In the genomic region with DNA sequence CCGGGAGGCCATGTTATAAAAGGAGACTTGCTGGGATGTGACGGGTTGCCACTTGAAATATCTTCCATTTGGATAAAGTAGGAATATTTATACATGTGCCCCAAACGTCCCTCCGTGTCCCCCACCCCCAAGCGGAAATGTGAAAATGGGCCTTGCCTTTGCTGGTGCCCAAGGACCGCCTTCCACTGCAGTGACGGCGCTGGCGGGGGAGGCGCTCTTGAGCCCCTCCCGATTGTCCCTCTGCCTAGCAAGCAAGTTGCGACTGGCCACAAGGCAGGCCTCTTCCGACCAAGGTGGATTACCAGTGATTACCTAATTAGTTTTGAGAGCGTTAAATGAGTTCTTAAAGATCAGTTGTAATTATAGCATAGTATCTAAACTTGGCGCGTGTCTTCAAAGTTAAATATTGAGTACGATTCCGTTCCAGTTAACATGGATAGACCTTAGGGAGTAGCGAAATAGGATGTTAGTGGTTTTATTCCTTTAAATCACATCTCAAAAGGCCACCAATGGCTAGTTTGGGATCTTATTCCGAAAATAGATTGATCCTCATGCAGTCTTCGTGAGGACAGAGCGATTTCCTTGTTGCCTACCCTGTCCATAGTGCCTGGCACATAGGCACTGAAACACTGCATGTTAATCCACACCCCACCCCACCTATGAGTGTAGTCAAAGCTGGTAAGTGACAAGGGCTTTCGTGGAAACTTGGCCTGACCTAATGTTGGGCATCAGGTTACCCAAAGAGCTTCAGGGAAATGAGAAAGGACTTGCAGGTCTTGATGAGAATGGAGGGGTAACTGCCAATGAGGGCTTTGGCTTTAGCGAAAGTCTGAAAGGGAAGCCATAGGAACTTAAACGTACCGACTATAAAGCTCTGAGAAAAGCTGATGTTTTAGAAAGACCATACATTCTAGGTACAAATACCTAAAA, we compare ENCODE assay signal across 9 cellular contexts. TPM values are rescaled to one million over a fixed set of nuclear protein-coding genes. Genes with fewer than 3 reads are reported as not detected.
DNase-seq lines count a peak whose midpoint lies in the region; ATAC-seq, FAIRE-seq and TF ChIP-seq lines count a peak whose summit lies in the region.
"Had no signal": no experiment of that assay in that cellular context is flagged by ENCODE, and none has a peak within 500 bp of the region (broad histone marks: within the 10 kb centered on the region; RNA-seq: fewer than 3 reads in every experiment).

No MANE protein-coding gene starts in this region.

- H3K4me2 ChIP-seq in H1 (ENCODE audit: insufficient read depth in 1 of 2, low read depth in 2 of 2, low read length in 2 of 2) (peak overlapping the region; percentile 95 to 98), mesenchymal stem cell (ENCODE audit: low read length, poor library complexity, severe bottlenecking) (peak overlapping the region; percentile 78)

- DNase-seq in CD8-positive, alpha-beta T cell = peak; percentile 64 to 88 (median 79)
- peak; percentile 75 for DNase-seq in NT2/D1 (ENCODE audit: low read depth, low spot score)
- peak; percentile 65 for DNase-seq in activated CD8-positive, alpha-beta memory T cell treated with anti-CD3 and anti-CD28 coated beads, Interleukin-2, amount 50 U/mL, for 24 hours (ENCODE audit: extremely low read depth)
- DNase-seq in H1 (ENCODE audit: low read depth in 1 of 2, low spot score in 2 of 2) = peak; percentile 58 to 73
- peak; percentile 90 for DNase-seq in mesenchymal stem cell
- DNase-seq in stimulated activated CD8-positive, alpha-beta memory T cell treated with anti-CD3 and anti-CD28 coated beads, Interleukin-12 subunit alpha, Interleukin-12 subunit beta, amount 100 ng/mL, for 1 hour (ENCODE audit: low read depth) = peak; percentile 64

- peaks cover 31% of the 10 kb centered on the region for H3K36me3 ChIP-seq in CD8-positive, alpha-beta T cell (ENCODE audit: insufficient read depth, low read length)
- H3K36me3 ChIP-seq in HUES48 (ENCODE audit: control insufficient read depth, insufficient read depth, low read length) = peaks cover 48% of the 10 kb centered on the region
- peaks cover 54% of the 10 kb centered on the region for H3K36me3 ChIP-seq in NT2/D1 (ENCODE audit: insufficient read depth, insufficient read length, low read length)
- peaks cover 27 to 52% (median 42%) of the 10 kb centered on the region in 4 experiments for H3K36me3 ChIP-seq in H1 (ENCODE audit: control insufficient read depth in 2 of 4, insufficient read depth in 4 of 4, low read length in 3 of 4)
- H3K36me3 ChIP-seq in mesenchymal stem cell (ENCODE audit: control insufficient read depth in 1 of 2, insufficient read depth in 2 of 2, low read depth in 1 of 2, low read length in 2 of 2) = peaks cover 20 to 44% of the 10 kb centered on the region in 2 experiments

- TF ChIP-seq RAD21 in H1 (IDR thresholded peaks at IDR 0.05 in 1 of 2, conservative IDR thresholded peaks at IDR 0.05 in 1 of 2; ENCODE audit: low read depth in 2 of 2, low read length in 2 of 2) = peak; percentile 29 to 35; a peak in 2 of 4 replicates

- H2BK20ac ChIP-seq in H1 (ENCODE audit: low read length) = no peak overlapping the region

- H2BK5ac ChIP-seq in H1 (ENCODE audit: low read depth, low read length) (peak overlapping the region; percentile 97), mesenchymal stem cell (ENCODE audit: low read depth, low read length, poor library complexity, severe bottlenecking) (peak overlapping the region; percentile 99)

- H3K27ac Mint-ChIP-seq in CD8-positive, alpha-beta T cell = peak overlapping the region; percentile 96

- H2AK5ac ChIP-seq in H1 (ENCODE audit: low read depth, low read length) (peak overlapping the region; percentile 94; the same call in 1 of the 2 replicates), mesenchymal stem cell (ENCODE audit: low read length, severe bottlenecking) (peak overlapping the region; percentile 100)

- no peak overlapping the region for H3K23ac ChIP-seq in H1 (ENCODE audit: insufficient read length)
- H3K23ac ChIP-seq in mesenchymal stem cell (ENCODE audit: low read length in 2 of 2) = no peak overlapping the region

- no peaks in the 10 kb centered on the region for H3K27me3 ChIP-seq in CD8-positive, alpha-beta T cell (ENCODE audit: insufficient read depth, low read length)
- H3K27me3 ChIP-seq in HUES48 (ENCODE audit: control insufficient read depth, insufficient read depth, low read length) (no peaks in the 10 kb centered on the region), NT2/D1 (ENCODE audit: insufficient read depth, insufficient read length) (no peaks in the 10 kb centered on the region), H1 (replicated peaks in 1 of 4; ENCODE audit: control insufficient read depth in 3 of 4, extremely low read depth in 1 of 4, insufficient read depth in 3 of 4, low read length in 3 of 4) (no peaks in the 10 kb centered on the region), mesenchymal stem cell (ENCODE audit: control insufficient read depth in 1 of 2, insufficient read depth in 1 of 2, low read length in 2 of 2) (no peaks in the 10 kb centered on the region)

- peaks cover 22% of the 10 kb centered on the region for H3K4me1 ChIP-seq in CD8-positive, alpha-beta T cell (ENCODE audit: insufficient read depth, low read length)
- H3K4me1 ChIP-seq in HUES48 (ENCODE audit: control insufficient read depth, insufficient read depth, low read length) = peaks cover 7% of the 10 kb centered on the region; the same call in 1 of the 2 replicates
- no peaks in the 10 kb centered on the region for H3K4me1 ChIP-seq in NT2/D1 (ENCODE audit: insufficient read depth, insufficient read length)
- H3K4me1 ChIP-seq in H1 (replicated peaks in 1 of 4; ENCODE audit: control insufficient read depth in 3 of 4, insufficient read depth in 4 of 4, low read length in 3 of 4) = peaks cover 0 to 5% (median 0%) of the 10 kb centered on the region in 4 experiments; a peak in 3 of 7 replicates
- H3K4me1 ChIP-seq in mesenchymal stem cell (ENCODE audit: control insufficient read depth, insufficient read depth, low read depth, low read length) = peaks cover 11% of the 10 kb centered on the region

- H4K8ac ChIP-seq in H1 (ENCODE audit: extremely low read depth, insufficient read depth, low read length) = peak overlapping the region; percentile 99
- H4K8ac ChIP-seq in mesenchymal stem cell (ENCODE audit: low read length) = peak overlapping the region; percentile 97

- H3K79me1 ChIP-seq in H1 (ENCODE audit: low read depth, low read length) (no peaks in the 10 kb centered on the region), mesenchymal stem cell (replicated peaks; ENCODE audit: low read length, poor library complexity, severe bottlenecking) (peaks cover 7% of the 10 kb centered on the region)

- POLR2A ChIA-PET in CD8-positive, alpha-beta T cell (lab: Charles Lee) = interaction anchor here (0.9 to 2.6 kb wide), 17 partner anchors 20 to 314 kb away, joined by 3 to 14 read pairs (median 5); partner anchors contain the start of genes DDX56, H2AZ2, OGDH and TBRG4
- POLR2A ChIA-PET in H1 (lab: Charles Lee; ENCODE audit: partially characterized antibody) = interaction anchor here (0.6 to 4.0 kb wide), 44 partner anchors 8 to 314 kb away, joined by 3 to 35 read pairs (median 4); partner anchors contain the start of genes H2AZ2, OGDH, TBRG4 and TMED4

- H3K4me3 Mint-ChIP-seq in CD8-positive, alpha-beta T cell = peak overlapping the region; percentile 92

- H3K9me3 Mint-ChIP-seq in CD8-positive, alpha-beta T cell = no peaks in the 10 kb centered on the region

- H3K9ac ChIP-seq in HUES48 (ENCODE audit: low read depth, low read length) = peak overlapping the region; percentile 100
- H3K9ac ChIP-seq in NT2/D1 (ENCODE audit: insufficient read length, low read depth) = peak overlapping the region; percentile 100
- H3K9ac ChIP-seq in H1 (replicated peaks in 1 of 4; ENCODE audit: extremely low read depth in 1 of 4, low read depth in 3 of 4, low read length in 3 of 4) = peak overlapping the region; percentile 93 to 100 (median 98)
- peak overlapping the region; percentile 99 for H3K9ac ChIP-seq in mesenchymal stem cell (ENCODE audit: low read length)

- 6% methylated on average over 26 of the region's 26 CpGs; no CpG with 5 or more reads in 1 of the 2 experiments for WGBS in H1 (ENCODE audit: extremely low coverage in 1 of 2, insufficient coverage in 1 of 2, insufficient read length in 1 of 2, insufficient replicate concordance in 2 of 2, low coverage in 1 of 2, low lambda C conversion rate in 2 of 2, missing lambda C conversion rate in 1 of 2), 2 experiments
- 2% methylated on average over 20 of the region's 26 CpGs for WGBS in mesenchymal stem cell

- H3K14ac ChIP-seq in H1 (ENCODE audit: insufficient read length) = no peak overlapping the region
- H3K14ac ChIP-seq in mesenchymal stem cell (ENCODE audit: low read length in 2 of 2) = peak overlapping the region; percentile 90 to 98

- H3K18ac ChIP-seq in H1 (ENCODE audit: extremely low read depth, low read length) (no peak overlapping the region; the same call in 1 of the 2 replicates), mesenchymal stem cell (ENCODE audit: low read depth in 1 of 2, low read length in 2 of 2) (peak overlapping the region; percentile 98 to 100)

- H2BK120ac ChIP-seq in H1 (replicated peaks; ENCODE audit: low read depth, low read length) = no peak overlapping the region
- peak overlapping the region; percentile 100 for H2BK120ac ChIP-seq in mesenchymal stem cell (ENCODE audit: low read depth, low read length)

- peak; percentile 61 for ATAC-seq in CD8-positive, alpha-beta T cell
- peak; percentile 43 for ATAC-seq in GM21360 (IDR thresholded peaks at IDR 0.05; ENCODE audit: unreplicated experiment)

- H3K36me3 Mint-ChIP-seq in CD8-positive, alpha-beta T cell = peaks cover 53% of the 10 kb centered on the region

- no peak for FAIRE-seq in H1 (lab: Jason Lieb, UNC)
- FAIRE-seq: endometrium had no signal

- H4K5ac ChIP-seq in H1 (ENCODE audit: insufficient read length, low read depth, low read length) = peak overlapping the region; percentile 89

- intact Hi-C loops in CD8-positive, alpha-beta T cell (cut with DNase I, micrococcal nuclease) = loop anchor here (1.0 to 5.0 kb wide), 4 partner anchors 210 to 870 kb away; partner anchors contain the start of genes TBRG4 (in 1 of the 2), UBE2D4 (in 1 of the 2) and YKT6 (in 1 of the 2)

- no peaks in the 10 kb centered on the region for H3K9me3 ChIP-seq in CD8-positive, alpha-beta T cell (ENCODE audit: low read length)
- no peaks in the 10 kb centered on the region for H3K9me3 ChIP-seq in HUES48 (ENCODE audit: control insufficient read depth, insufficient read depth, low read length)
- H3K9me3 ChIP-seq in NT2/D1 (ENCODE audit: insufficient read depth, low read length) = no peaks in the 10 kb centered on the region
- H3K9me3 ChIP-seq in H1 (ENCODE audit: insufficient read depth in 2 of 2, low read depth in 1 of 2, low read length in 1 of 2) = no peaks in the 10 kb centered on the region
- H3K9me3 ChIP-seq in mesenchymal stem cell (ENCODE audit: control insufficient read depth, low read length) = no peaks in the 10 kb centered on the region

- H3K27me3 Mint-ChIP-seq in CD8-positive, alpha-beta T cell (ENCODE audit: low read depth) = no peaks in the 10 kb centered on the region

- H2BK12ac ChIP-seq in H1 (ENCODE audit: low read depth, low read length) (peak overlapping the region; percentile 33; the same call in 1 of the 2 replicates), mesenchymal stem cell (ENCODE audit: low read length in 2 of 2) (peak overlapping the region in 1 of 2 experiments; percentile 82)

- TF ChIP-seq EP300 in H1 (IDR thresholded peaks at IDR 0.05; ENCODE audit: borderline replicate concordance in 1 of 2, low read depth in 2 of 2, low read length in 2 of 2) = no peak

- peak overlapping the region; percentile 76 for H3K4ac ChIP-seq in H1 (replicated peaks; ENCODE audit: insufficient read length, low read depth, low read length)
- peak overlapping the region; percentile 97 to 100 for H3K4ac ChIP-seq in mesenchymal stem cell (ENCODE audit: low read depth in 1 of 2, low read length in 2 of 2)

- peak overlapping the region; percentile 97 for H3K27ac ChIP-seq in CD8-positive, alpha-beta T cell (ENCODE audit: low read depth, low read length)
- H3K27ac ChIP-seq in HUES48 (ENCODE audit: low read depth, low read length) (peak overlapping the region; percentile 99), H1 (ENCODE audit: low read depth, low read length) (peak overlapping the region; percentile 98), mesenchymal stem cell (ENCODE audit: low read length, poor library complexity, severe bottlenecking) (peak overlapping the region; percentile 99)

- H3K23me2 ChIP-seq in H1 (ENCODE audit: low read depth, low read length) = peaks cover 5% of the 10 kb centered on the region

- H2BK15ac ChIP-seq in H1 (ENCODE audit: low read length) (no peak overlapping the region), mesenchymal stem cell (ENCODE audit: low read depth, poor library complexity, severe bottlenecking) (no peak overlapping the region)

- peak overlapping the region; percentile 50 for H3K56ac ChIP-seq in H1 (replicated peaks; ENCODE audit: insufficient read length, low read depth, low read length)

- no peak overlapping the region for H2AFZ ChIP-seq in H1 (ENCODE audit: low read length)
- no peak overlapping the region for H2AFZ ChIP-seq in mesenchymal stem cell (ENCODE audit: low read depth, low read length)

- H3K4me3 ChIP-seq in CD8-positive, alpha-beta T cell (ENCODE audit: low read depth, low read length) = peak overlapping the region; percentile 97
- peak overlapping the region; percentile 84 for H3K4me3 ChIP-seq in HUES48 (ENCODE audit: low read depth, low read length)
- peak overlapping the region; percentile 99 for H3K4me3 ChIP-seq in NT2/D1 (ENCODE audit: insufficient read length, low read depth)
- peak overlapping the region; percentile 70 to 98 (median 90) for H3K4me3 ChIP-seq in H1 (ENCODE audit: extremely low read depth in 1 of 4, insufficient read depth in 2 of 4, low read depth in 3 of 4, low read length in 4 of 4)
- H3K4me3 ChIP-seq in mesenchymal stem cell (ENCODE audit: insufficient read depth in 1 of 2, low read depth in 1 of 2, low read length in 2 of 2) = peak overlapping the region; percentile 88 to 94

- H4K91ac ChIP-seq in H1 (replicated peaks; ENCODE audit: insufficient read length, low read length) (peak overlapping the region; percentile 95), mesenchymal stem cell (ENCODE audit: low read length) (peak overlapping the region; percentile 99)

- peak; percentile 68 to 79 for TF ChIP-seq POLR2A in H1 (IDR thresholded peaks at IDR 0.05; ENCODE audit: control extremely low read depth in 1 of 2, low read depth in 2 of 2, low read length in 2 of 2)

- peaks cover 19 to 41% of the 10 kb centered on the region in 2 experiments for H3K79me2 ChIP-seq in H1 (ENCODE audit: control insufficient read depth in 1 of 2, insufficient read depth in 2 of 2, low read length in 2 of 2)

- CTCF ChIA-PET in CD8-positive, alpha-beta T cell (lab: Charles Lee) = interaction anchor here (0.7 to 2.5 kb wide), 5 partner anchors 50 to 204 kb away, joined by 3 to 11 read pairs (median 5); partner anchors contain the start of gene H2AZ2
- CTCF ChIA-PET in H1 (lab: Charles Lee; ENCODE audit: partially characterized antibody) = interaction anchor here (1.0 to 1.8 kb wide), 10 partner anchors 16 to 232 kb away, joined by 3 to 12 read pairs (median 5); partner anchors contain the start of gene TMED4

- no peak for TF ChIP-seq CTCF in CD8-positive, alpha-beta T cell (IDR thresholded peaks at IDR 0.05)
- TF ChIP-seq CTCF in H1 (IDR thresholded peaks at IDR 0.05; ENCODE audit: control extremely low read depth in 1 of 3, insufficient read depth in 1 of 3, low read depth in 1 of 3, low read length in 3 of 3) = peak; percentile 33 to 68 (median 54); a peak in 3 of 4 replicates

- peaks cover 26% of the 10 kb centered on the region in 2 experiments for H4K20me1 ChIP-seq in H1 (replicated peaks in 1 of 2; ENCODE audit: control insufficient read depth in 1 of 2, insufficient read depth in 2 of 2, low read length in 2 of 2)

- peaks cover 44% of the 10 kb centered on the region for H3K4me1 Mint-ChIP-seq in CD8-positive, alpha-beta T cell (ENCODE audit: low read depth)

RNA-seq across cellular contexts. Expression of gene PPIA, which starts 1.1 kb away (rescaled TPM):
- 100 to 1,000 TPM; 447 to 460 TPM for total RNA-seq in CD8-positive, alpha-beta T cell
- total RNA-seq in H1 (2021; fragmentation: NEBNext Ultra II Directional; extraction: Animal tissue kit (Norgen Biotek cat#: 25700)) = 2,865 and 2,888 TPM in 2 replicates
- 3,630 and 5,394 TPM in 2 replicates for polyA plus RNA-seq in H1 (2011; rRNA removed)
- polyA plus RNA-seq in H1 (2011; cell fraction: cytosol; rRNA removed) = 5,080 TPM
- polyA plus RNA-seq in H1 (2011; cell fraction: nucleus; rRNA removed) = 1,333 TPM
- 3,702 to 4,681 TPM (median 4,309 TPM) in 4 replicates for polyA plus RNA-seq in H1 (2012, experiment 1 of 2)
- polyA plus RNA-seq in H1 (2012, experiment 2 of 2) = 1,128 TPM
- polyA plus RNA-seq in H1 (2013, experiment 1 of 2) = 2,125 TPM
- polyA plus RNA-seq in H1 (2013, experiment 2 of 2) = 2,348 TPM
- polyA minus RNA-seq in H1 (2011; rRNA and poly(A)+ RNA removed) = 1,743 and 1,763 TPM in 2 replicates
- 794 TPM for polyA minus RNA-seq in H1 (2011; cell fraction: cytosol; rRNA and poly(A)+ RNA removed)
- 548 TPM for polyA minus RNA-seq in H1 (2011; cell fraction: nucleus; rRNA and poly(A)+ RNA removed)
- 2,030 TPM for polyA plus RNA-seq in mesenchymal stem cell (2013, experiment 1 of 2)
- polyA plus RNA-seq in mesenchymal stem cell (2013, experiment 2 of 2) = 2,181 TPM

RNA-seq across cellular contexts. Expression of gene ZMIZ2, which starts 48.9 kb away (rescaled TPM):
- total RNA-seq in CD8-positive, alpha-beta T cell = 10 to 100 TPM; 67.1 to 71.3 TPM
- 66.4 and 72.2 TPM in 2 replicates for total RNA-seq in H1 (2021; fragmentation: NEBNext Ultra II Directional; extraction: Animal tissue kit (Norgen Biotek cat#: 25700))
- polyA plus RNA-seq in H1 (2011; rRNA removed) = 24.4 and 41.4 TPM in 2 replicates
- 18.6 TPM for polyA plus RNA-seq in H1 (2011; cell fraction: cytosol; rRNA removed)
- polyA plus RNA-seq in H1 (2011; cell fraction: nucleus; rRNA removed) = 219 TPM
- 62.1 to 76.2 TPM (median 70.8 TPM) in 4 replicates for polyA plus RNA-seq in H1 (2012, experiment 1 of 2)
- polyA plus RNA-seq in H1 (2012, experiment 2 of 2) = 43.3 TPM
- 46.2 TPM for polyA plus RNA-seq in H1 (2013, experiment 1 of 2)
- polyA plus RNA-seq in H1 (2013, experiment 2 of 2) = 40.9 TPM
- polyA minus RNA-seq in H1 (2011; rRNA and poly(A)+ RNA removed) = 23.8 and 29.9 TPM in 2 replicates
- polyA minus RNA-seq in H1 (2011; cell fraction: cytosol; rRNA and poly(A)+ RNA removed) = 23.3 TPM
- 65.8 TPM for polyA minus RNA-seq in H1 (2011; cell fraction: nucleus; rRNA and poly(A)+ RNA removed)
- 38.9 TPM for polyA plus RNA-seq in mesenchymal stem cell (2013, experiment 1 of 2)
- polyA plus RNA-seq in mesenchymal stem cell (2013, experiment 2 of 2) = 36.0 TPM

RNA-seq across cellular contexts. Expression of gene H2AZ2, which starts 50.3 kb away (rescaled TPM):
- total RNA-seq in CD8-positive, alpha-beta T cell = 100 to 1,000 TPM; 187 to 197 TPM
- 187 and 190 TPM in 2 replicates for total RNA-seq in H1 (2021; fragmentation: NEBNext Ultra II Directional; extraction: Animal tissue kit (Norgen Biotek cat#: 25700))
- 150 and 168 TPM in 2 replicates for polyA plus RNA-seq in H1 (2011; rRNA removed)
- 187 TPM for polyA plus RNA-seq in H1 (2011; cell fraction: cytosol; rRNA removed)
- polyA plus RNA-seq in H1 (2011; cell fraction: nucleus; rRNA removed) = 74.4 TPM
- polyA plus RNA-seq in H1 (2012, experiment 1 of 2) = 161 to 189 TPM (median 173 TPM) in 4 replicates
- 101 TPM for polyA plus RNA-seq in H1 (2012, experiment 2 of 2)
- 154 TPM for polyA plus RNA-seq in H1 (2013, experiment 1 of 2)
- polyA plus RNA-seq in H1 (2013, experiment 2 of 2) = 171 TPM
- 107 and 125 TPM in 2 replicates for polyA minus RNA-seq in H1 (2011; rRNA and poly(A)+ RNA removed)
- polyA minus RNA-seq in H1 (2011; cell fraction: cytosol; rRNA and poly(A)+ RNA removed) = 42.1 TPM
- polyA minus RNA-seq in H1 (2011; cell fraction: nucleus; rRNA and poly(A)+ RNA removed) = 42.3 TPM
- polyA plus RNA-seq in mesenchymal stem cell (2013, experiment 1 of 2) = 103 TPM
- polyA plus RNA-seq in mesenchymal stem cell (2013, experiment 2 of 2) = 102 TPM

Comparison
In these comparisons a context has a peak if more than half of its experiments do, and no peak if none do; other contexts are left out.
1. Peak in every context shown above with its lines: DNase-seq, ATAC-seq, H3K4me3 ChIP-seq and H3K27ac ChIP-seq.